ENCODE assay signal across 8 cellular contexts in the genomic region with DNA sequence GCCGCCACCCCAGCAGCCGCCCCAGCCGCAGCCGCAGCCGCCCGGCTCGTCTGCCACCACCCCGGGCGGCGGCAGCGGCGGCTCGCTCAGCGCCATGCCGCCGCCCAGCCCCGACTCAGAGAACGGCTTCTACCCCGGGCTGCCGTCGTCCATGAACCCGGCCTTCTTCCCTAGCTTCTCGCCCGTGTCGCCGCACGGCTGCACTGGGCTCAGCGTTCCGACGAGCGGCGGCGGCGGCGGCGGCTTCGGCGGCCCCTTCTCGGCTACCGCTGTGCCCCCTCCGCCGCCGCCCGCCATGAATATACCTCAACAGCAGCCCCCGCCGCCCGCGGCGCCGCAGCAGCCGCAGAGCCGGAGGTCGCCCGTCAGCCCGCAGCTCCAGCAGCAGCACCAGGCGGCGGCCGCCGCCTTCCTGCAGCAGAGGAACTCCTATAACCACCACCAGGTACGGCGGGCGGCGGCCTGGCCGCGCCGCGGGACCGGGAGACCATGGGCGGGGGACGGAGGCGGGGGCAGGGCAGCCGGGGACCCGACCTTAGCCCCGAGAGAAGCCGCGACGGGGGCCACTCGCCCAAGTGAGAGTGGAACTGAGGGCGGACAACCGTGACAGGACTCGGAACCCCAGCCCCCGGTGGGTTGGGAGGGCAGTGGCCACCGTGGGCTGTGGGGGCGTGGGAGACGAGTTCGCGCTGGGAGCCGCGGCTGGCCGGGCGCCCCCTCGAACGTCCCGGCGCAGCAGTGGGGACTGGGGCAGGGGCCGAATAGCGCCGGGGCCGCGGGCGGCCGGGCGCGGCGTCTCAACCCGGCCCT. TPM values are rescaled to one million over a fixed set of nuclear protein-coding genes. Genes with fewer than 3 reads are reported as not detected.
DNase-seq lines count a peak whose midpoint lies in the region; ATAC-seq and TF ChIP-seq lines count a peak whose summit lies in the region.

No MANE protein-coding gene starts in this region.

- H3F3A ChIP-seq in GM23338 (replicated peaks; ENCODE audit: low read depth) = no peaks in the 10 kb centered on the region

- H3K4me3 Mint-ChIP-seq in CD4-positive, CD25-positive, alpha-beta regulatory T cell = peak overlapping the region; percentile 77 to 98 (median 83)
- H3K4me3 Mint-ChIP-seq in GM23338 (peak overlapping the region; percentile 53; the same call in 2 of the 3 replicates), progenitor cell of endocrine pancreas (ENCODE audit: low read depth) (peak overlapping the region; percentile 63)

- TF ChIP-seq CTCF in GM23338 (conservative IDR thresholded peaks at IDR 0.05; ENCODE audit: low read depth in 2 of 2) (no peak), RWPE1 (conservative IDR thresholded peaks at IDR 0.05; ENCODE audit: low read depth) (no peak), progenitor cell of endocrine pancreas (IDR thresholded peaks at IDR 0.05; ENCODE audit: unreplicated experiment) (no peak)

- H2AFZ ChIP-seq in GM23338 = no peak overlapping the region

- peak overlapping the region; percentile 90 for H3K4me2 ChIP-seq in GM23338

- H3K4me1 Mint-ChIP-seq in CD4-positive, CD25-positive, alpha-beta regulatory T cell = peaks cover 18 to 36% (median 31%) of the 10 kb centered on the region in 4 donors
- H3K4me1 Mint-ChIP-seq in GM23338 = peaks cover 40% of the 10 kb centered on the region
- H3K4me1 Mint-ChIP-seq in progenitor cell of endocrine pancreas (ENCODE audit: low read depth) = peaks cover 11% of the 10 kb centered on the region

- no peaks in the 10 kb centered on the region for H3K36me3 Mint-ChIP-seq in CD4-positive, CD25-positive, alpha-beta regulatory T cell
- H3K36me3 Mint-ChIP-seq in GM23338 (ENCODE audit: low read depth) (peaks cover 3% of the 10 kb centered on the region; the same call in 1 of the 3 replicates), progenitor cell of endocrine pancreas (ENCODE audit: insufficient read depth) (no peaks in the 10 kb centered on the region)
- H3K36me3 Mint-ChIP-seq in activated naive CD4-positive, alpha-beta T cell treated with anti-CD3 and anti-CD28 coated beads, Interleukin-2, amount 50 U/mL, for 72 hours = peaks cover 7 to 8% of the 10 kb centered on the region in 2 donors

- no peak overlapping the region for H3K4me3 ChIP-seq in CD4-positive, CD25-positive, alpha-beta regulatory T cell (ENCODE audit: low read depth, low read length)
- H3K4me3 ChIP-seq in GM23338 (peak overlapping the region; percentile 68), urinary bladder (ENCODE audit: low read depth, low read length) (peak overlapping the region; percentile 99)

- H3K27ac ChIP-seq in CD4-positive, CD25-positive, alpha-beta regulatory T cell (ENCODE audit: insufficient read depth, low read length, poor library complexity, severe bottlenecking) = peak overlapping the region; percentile 100
- no peak overlapping the region for H3K27ac ChIP-seq in GM23338 (ENCODE audit: low read depth)
- peak overlapping the region; percentile 99 for H3K27ac ChIP-seq in RWPE1
- peak overlapping the region; percentile 100 for H3K27ac ChIP-seq in urinary bladder (ENCODE audit: low read depth)

- H3K9me2 ChIP-seq in GM23338 (ENCODE audit: insufficient read depth) = no peaks in the 10 kb centered on the region

- no peaks in the 10 kb centered on the region; the same call in 1 of the 2 replicates for H3K79me2 ChIP-seq in GM23338 (replicated peaks; ENCODE audit: insufficient read depth)

- DNase-seq in CD4-positive, CD25-positive, alpha-beta regulatory T cell = peak; percentile 56 to 65 (median 58)
- DNase-seq in GM23338 (ENCODE audit: low spot score) (peak; percentile 38), RWPE1 (ENCODE audit: low spot score) (peak; percentile 3), left cardiac atrium (peak; percentile 62), progenitor cell of endocrine pancreas (ENCODE audit: low spot score, unreplicated experiment) (peak; percentile 36)
- peak; percentile 43 to 70 for DNase-seq in activated naive CD4-positive, alpha-beta T cell treated with anti-CD3 and anti-CD28 coated beads, Interleukin-2, amount 50 U/mL, for 72 hours (ENCODE audit: low spot score in 2 of 2)

- intact Hi-C loops in left cardiac atrium (cut with DNase I) = loop anchor here in 1 of 2 donors (5.0 kb wide), 1 partner anchor 87 kb away; no protein-coding TSS in a partner anchor

- H3K27ac Mint-ChIP-seq in CD4-positive, CD25-positive, alpha-beta regulatory T cell = peak overlapping the region in 2 of 3 donors; percentile 20 to 84
- H3K27ac Mint-ChIP-seq in GM23338 (no peak overlapping the region), progenitor cell of endocrine pancreas (no peak overlapping the region)
- peak overlapping the region in 1 of 2 donors; percentile 96 for H3K27ac Mint-ChIP-seq in activated naive CD4-positive, alpha-beta T cell treated with anti-CD3 and anti-CD28 coated beads, Interleukin-2, amount 50 U/mL, for 72 hours

- H3K27me3 ChIP-seq in CD4-positive, CD25-positive, alpha-beta regulatory T cell (ENCODE audit: control insufficient read depth, insufficient read depth, low read length) = no peaks in the 10 kb centered on the region
- H3K27me3 ChIP-seq in GM23338 (ENCODE audit: insufficient read depth) = peaks cover 32% of the 10 kb centered on the region

- H3K9me3 Mint-ChIP-seq in CD4-positive, CD25-positive, alpha-beta regulatory T cell = no peaks in the 10 kb centered on the region
- H3K9me3 Mint-ChIP-seq in GM23338 = no peaks in the 10 kb centered on the region; the same call in 2 of the 3 replicates
- no peaks in the 10 kb centered on the region for H3K9me3 Mint-ChIP-seq in activated naive CD4-positive, alpha-beta T cell treated with anti-CD3 and anti-CD28 coated beads, Interleukin-2, amount 50 U/mL, for 72 hours
- no peaks in the 10 kb centered on the region for H3K9me3 Mint-ChIP-seq in progenitor cell of endocrine pancreas (ENCODE audit: low read depth)

- CTCF ChIA-PET in RWPE1 (lab: Yijun Ruan, JAX) = interaction anchor here (0.5 to 0.9 kb wide), 3 partner anchors 131 to 287 kb away, joined by 3 to 4 read pairs (median 3); no protein-coding TSS in a partner anchor

- no peaks in the 10 kb centered on the region for H3K9me3 ChIP-seq in CD4-positive, CD25-positive, alpha-beta regulatory T cell (ENCODE audit: control insufficient read depth in 2 of 2, low read length in 2 of 2)

- peaks cover 9% of the 10 kb centered on the region for H3K36me3 ChIP-seq in CD4-positive, CD25-positive, alpha-beta regulatory T cell (ENCODE audit: control insufficient read depth, insufficient read depth, low read length)
- H3K36me3 ChIP-seq in GM23338 (ENCODE audit: insufficient read depth) (no peaks in the 10 kb centered on the region), urinary bladder (ENCODE audit: insufficient read depth) (no peaks in the 10 kb centered on the region)

- POLR2A ChIA-PET in RWPE1 (lab: Yijun Ruan, JAX; ENCODE audit: low non-redundant PET) = no interaction called here

- peaks cover 28% of the 10 kb centered on the region for H3K4me1 ChIP-seq in CD4-positive, CD25-positive, alpha-beta regulatory T cell (ENCODE audit: control insufficient read depth, insufficient read depth, low read length, poor library complexity, severe bottlenecking)
- H3K4me1 ChIP-seq in GM23338 (ENCODE audit: insufficient read depth) = peaks cover 45% of the 10 kb centered on the region
- no peaks in the 10 kb centered on the region for H3K4me1 ChIP-seq in urinary bladder (ENCODE audit: insufficient read depth)

- H3K27me3 Mint-ChIP-seq in CD4-positive, CD25-positive, alpha-beta regulatory T cell = peaks cover 6% of the 10 kb centered on the region
- peaks cover 14% of the 10 kb centered on the region for H3K27me3 Mint-ChIP-seq in GM23338 (ENCODE audit: insufficient read depth, low read depth, poor library complexity)
- peaks cover 21% of the 10 kb centered on the region for H3K27me3 Mint-ChIP-seq in progenitor cell of endocrine pancreas

- ATAC-seq in CD4-positive, CD25-positive, alpha-beta regulatory T cell (ENCODE audit: low read depth in 2 of 2) = peak in 1 of 2 donors; percentile 3
- ATAC-seq in GM23338 (peak; percentile 13), left cardiac atrium (peak in 1 of 2 donors; percentile 0), GM21367 (IDR thresholded peaks at IDR 0.05; ENCODE audit: unreplicated experiment) (no peak)
- no peak for ATAC-seq in activated naive CD4-positive, alpha-beta T cell treated with anti-CD3 and anti-CD28 coated beads, Interleukin-2, amount 50 U/mL, for 72 hours

- no peaks in the 10 kb centered on the region for H4K20me1 ChIP-seq in GM23338 (replicated peaks; ENCODE audit: insufficient read depth)

- under 1% methylated on average over 106 of the region's 106 CpGs for WGBS in urinary bladder

TF ChIP-seq in GM23338, 12 proteins besides CTCF, POLR2A, EP300 and RAD21 (continues in another document):
- TF ChIP-seq EZH2phosphoT487 (IDR thresholded peaks at IDR 0.05; ENCODE audit: unreplicated experiment) (no peak), ZNF114 (CRISPR knock-in tag; IDR thresholded peaks at IDR 0.05) (no peak), EZH2 (IDR thresholded peaks at IDR 0.05; ENCODE audit: low read depth, unreplicated experiment) (no peak), ZNF331 (CRISPR knock-in tag; IDR thresholded peaks at IDR 0.05; ENCODE audit: low read depth) (no peak)

RNA-seq across cellular contexts. Expression of gene CPEB2, which starts 1.8 kb away (rescaled TPM):
- total RNA-seq in CD4-positive, CD25-positive, alpha-beta regulatory T cell = 27.5 TPM
- polyA plus RNA-seq in CD4-positive, CD25-positive, alpha-beta regulatory T cell = 1 to 10 TPM in 3 of 4 donors, under 1 TPM in 1; 0.94 to 3.0 (median 1.4) TPM
- 2.0 and 2.4 TPM in 2 replicates for total RNA-seq in GM23338 (2014; rRNA removed; shearing (Covaris generic))
- polyA plus RNA-seq in GM23338 (2016; fragmentation: Nextera tagmentation; extraction: Ambion mirVana) = 0.54 and 0.66 TPM in 2 replicates
- total RNA-seq in activated naive CD4-positive, alpha-beta T cell treated with anti-CD3 and anti-CD28 coated beads, Interleukin-2, amount 50 U/mL, for 72 hours = 1 to 10 TPM; 7.1 to 7.5 TPM
- 10 to 100 TPM; 10.4 to 15.8 TPM for total RNA-seq in left cardiac atrium
- 3.5 and 4.6 TPM in 2 replicates for total RNA-seq in progenitor cell of endocrine pancreas
- total RNA-seq in urinary bladder = 18.5 TPM
- polyA plus RNA-seq in urinary bladder = 13.8 TPM

Comparison
In these comparisons a context has a peak if more than half of its experiments do, and no peak if none do; other contexts are left out.
1. DNase-seq: peak in every context shown above with its lines; median percentile 62 in left cardiac atrium; 58 in CD4-positive, CD25-positive, alpha-beta regulatory T cell; 56 in activated naive CD4-positive, alpha-beta T cell treated with anti-CD3 and anti-CD28 coated beads, Interleukin-2, amount 50 U/mL, for 72 hours; 38 in GM23338; 36 in progenitor cell of endocrine pancreas; 3 in RWPE1.
2. H3K27ac Mint-ChIP-seq: peak in CD4-positive, CD25-positive, alpha-beta regulatory T cell (2 of 3); none in GM23338 (single experiment) and progenitor cell of endocrine pancreas (single experiment).
3. Peak in every context shown above with its lines, with median percentiles within 50 percentile points of each other: H3K4me3 Mint-ChIP-seq.